In genomic region chr2:71555798-71556454, GRCh38 we compare ENCODE assay signal across 21 cellular contexts.
"Had no signal": no experiment of that assay in that cellular context is flagged by ENCODE, and none has a peak within 500 bp of the region (broad histone marks: within the 10 kb centered on the region; RNA-seq: fewer than 3 reads in every experiment).

No MANE protein-coding gene starts in this region.

- H3K27me3 ChIP-seq: cardiac muscle cell, colonic mucosa, heart left ventricle, upper lobe of left lung had no signal

- H3K27ac Mint-ChIP-seq: activated CD4-positive, alpha-beta T cell treated with anti-CD3 and anti-CD28 coated beads for 36 hours; activated CD8-positive, alpha-beta T cell treated with anti-CD3 and anti-CD28 coated beads for 36 hours; activated T-cell treated with anti-CD3 and anti-CD28 coated beads, Interleukin-2, amount 50 U/mL, for 72 hours; stimulated activated naive B cell treated with anti-CD40 and anti-IgM and Interleukin-4, amounts not matched to agents 10 μg/mL and 1 μg/mL and 100 μg/mL, for 72 hours had no signal

- H3K4me1 Mint-ChIP-seq: activated CD4-positive, alpha-beta T cell treated with anti-CD3 and anti-CD28 coated beads for 36 hours; stimulated activated naive B cell treated with anti-CD40 and anti-IgM and Interleukin-4, amounts not matched to agents 10 μg/mL and 1 μg/mL and 100 μg/mL, for 72 hours had no signal

- H3K9me3 Mint-ChIP-seq: activated CD8-positive, alpha-beta T cell treated with anti-CD3 and anti-CD28 coated beads for 36 hours; activated T-cell treated with anti-CD3 and anti-CD28 coated beads, Interleukin-2, amount 50 U/mL, for 72 hours; nephron; stimulated activated naive B cell treated with anti-CD40 and anti-IgM and Interleukin-4, amounts not matched to agents 10 μg/mL and 1 μg/mL and 100 μg/mL, for 72 hours had no signal

- H3K27ac ChIP-seq: cardiac muscle cell, colonic mucosa, heart left ventricle, SK-N-MC, upper lobe of left lung, VCaP had no signal

- H3K4me2 ChIP-seq: smooth muscle cell had no signal

- H3K4me3 Mint-ChIP-seq: activated CD4-positive, alpha-beta T cell treated with anti-CD3 and anti-CD28 coated beads for 36 hours; activated CD8-positive, alpha-beta T cell treated with anti-CD3 and anti-CD28 coated beads for 36 hours; activated T-cell treated with anti-CD3 and anti-CD28 coated beads, Interleukin-2, amount 50 U/mL, for 72 hours; nephron; stimulated activated naive B cell treated with anti-CD40 and anti-IgM and Interleukin-4, amounts not matched to agents 10 μg/mL and 1 μg/mL and 100 μg/mL, for 72 hours had no signal

- H3K36me3 ChIP-seq: colonic mucosa had no signal

- H3K9me3 ChIP-seq: colonic mucosa, heart left ventricle, upper lobe of left lung had no signal

- FAIRE-seq: astrocyte, frontal cortex, islet of Langerhans had no signal

- DNase-seq: activated CD4-positive, alpha-beta T cell treated with anti-CD3 and anti-CD28 coated beads for 36 hours; activated CD8-positive, alpha-beta memory T cell treated with anti-CD3 and anti-CD28 coated beads, Interleukin-2, amount 50 U/mL, for 4 hours; activated CD8-positive, alpha-beta T cell treated with anti-CD3 and anti-CD28 coated beads for 36 hours; activated gamma-delta T cell treated with Interleukin-2 at 50 U/mL for 16 hours; activated T-cell treated with anti-CD3 and anti-CD28 coated beads, Interleukin-2, amount 50 U/mL, for 72 hours; colonic mucosa; effector CD4-positive, alpha-beta T cell; retina; stimulated activated CD4-positive, alpha-beta T cell treated with anti-CD3 and anti-CD28 coated beads, Interleukin-1b, Interleukin-23, amount 100 ng/mL, for 48 hours; stimulated activated naive B cell treated with anti-CD40 and anti-IgM and Interleukin-4, amounts not matched to agents 10 μg/mL and 1 μg/mL and 100 μg/mL, for 72 hours; T-helper 1 cell; upper lobe of left lung had no signal

- H3K4me3 ChIP-seq: cardiac muscle cell, colonic mucosa, heart left ventricle, SK-N-MC, smooth muscle cell, upper lobe of left lung had no signal

- H3K27me3 Mint-ChIP-seq: activated CD4-positive, alpha-beta T cell treated with anti-CD3 and anti-CD28 coated beads for 36 hours; activated CD8-positive, alpha-beta T cell treated with anti-CD3 and anti-CD28 coated beads for 36 hours had no signal

- ATAC-seq: activated CD4-positive, alpha-beta T cell treated with anti-CD3 and anti-CD28 coated beads for 36 hours; activated CD8-positive, alpha-beta T cell treated with anti-CD3 and anti-CD28 coated beads for 36 hours; activated T-cell treated with anti-CD3 and anti-CD28 coated beads, Interleukin-2, amount 50 U/mL, for 72 hours; heart left ventricle; stimulated activated naive B cell treated with anti-CD40 and anti-IgM and Interleukin-4, amounts not matched to agents 10 μg/mL and 1 μg/mL and 100 μg/mL, for 72 hours had no signal

- H3K4me1 ChIP-seq: colonic mucosa, upper lobe of left lung had no signal

- H3K36me3 Mint-ChIP-seq: stimulated activated naive B cell treated with anti-CD40 and anti-IgM and Interleukin-4, amounts not matched to agents 10 μg/mL and 1 μg/mL and 100 μg/mL, for 72 hours had no signal
